19 cellular contexts compared by ENCODE assay signal in the genomic region with DNA sequence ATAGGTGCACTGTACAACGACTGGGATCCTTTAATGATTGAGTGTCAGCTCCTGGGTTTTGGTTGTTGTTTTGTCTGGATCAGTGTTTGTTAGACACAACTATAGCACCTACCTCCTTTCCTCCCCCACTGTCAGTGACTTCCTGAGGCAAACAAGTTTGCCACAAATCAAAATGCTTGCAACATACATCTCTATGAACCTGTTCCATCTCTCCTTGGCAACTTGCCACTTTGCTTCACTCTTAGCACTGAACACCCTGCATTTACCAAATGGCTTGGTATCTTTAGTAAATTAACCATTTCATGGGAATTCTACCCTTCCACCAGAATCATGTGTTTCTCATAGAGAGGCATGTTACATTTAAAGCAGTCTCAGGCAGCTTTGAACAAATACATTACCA.
DNase-seq lines count a peak whose midpoint lies in the region; ATAC-seq and TF ChIP-seq lines count a peak whose summit lies in the region.
"Had no signal": no experiment of that assay in that cellular context is flagged by ENCODE, and none has a peak within 500 bp of the region (broad histone marks: within the 10 kb centered on the region; RNA-seq: fewer than 3 reads in every experiment).

No MANE protein-coding gene starts in this region.

- H3K4me1 Mint-ChIP-seq in nephron = peaks cover 27% of the 10 kb centered on the region
- H3K4me1 Mint-ChIP-seq in activated CD4-positive, alpha-beta T cell treated with anti-CD3 and anti-CD28 coated beads, Interleukin-2, amount 10 ng/mL, durations not matched to agents 7 days and 5 days = no peaks in the 10 kb centered on the region
- H3K4me1 Mint-ChIP-seq: stimulated activated memory B cell treated with anti-CD40 and anti-IgM and Interleukin-4, amounts not matched to agents 10 μg/mL and 1 μg/mL and 100 μg/mL, for 72 hours had no signal

- no peak for TF ChIP-seq CTCF in nephron (IDR thresholded peaks at IDR 0.05; ENCODE audit: unreplicated experiment in 3 of 3)

- peak overlapping the region in 2 of 3 experiments; percentile 12 to 21 for H3K27ac Mint-ChIP-seq in nephron
- H3K27ac Mint-ChIP-seq in activated CD4-positive, alpha-beta T cell treated with anti-CD3 and anti-CD28 coated beads, Interleukin-2, amount 10 ng/mL, durations not matched to agents 7 days and 5 days = no peak overlapping the region
- H3K27ac Mint-ChIP-seq: activated naive CD8-positive, alpha-beta T cell treated with anti-CD3 and anti-CD28 coated beads, Interleukin-2, amount 10 ng/mL, durations not matched to agents 7 days and 5 days; H9; stimulated activated memory B cell treated with anti-CD40 and anti-IgM and Interleukin-4, amounts not matched to agents 10 μg/mL and 1 μg/mL and 100 μg/mL, for 72 hours had no signal

- DNase-seq in DMS 273 (lab: John Stamatoyannopoulos, UW; ENCODE audit: unreplicated experiment) (peak; percentile 16), DMS 273 treated with DMSO at 0.1 percent for 48 hours (lab: John Stamatoyannopoulos, UW) (no peak), LHCN-M2 (ENCODE audit: low read depth) (peak; percentile 13), amniotic epithelial cell (ENCODE audit: low read depth) (peak; percentile 74)
- DNase-seq in activated CD4-positive, alpha-beta T cell treated with anti-CD3 and anti-CD28 coated beads, Interleukin-2, amount 10 ng/mL, durations not matched to agents 7 days and 5 days = no peak
- DNase-seq: activated CD8-positive, alpha-beta memory T cell treated with anti-CD3 and anti-CD28 coated beads, Interleukin-2, amount 50 U/mL, for 4 hours; activated naive CD8-positive, alpha-beta T cell treated with anti-CD3 and anti-CD28 coated beads, Interleukin-2, amount 10 ng/mL, durations not matched to agents 7 days and 5 days; AML-193; effector memory CD4-positive, alpha-beta T cell; H9; IMR-90; NCI-H1694 treated with DMSO at 0.1 percent for 48 hours; NCI-H446 treated with DMSO at 0.1 percent for 48 hours; stimulated activated CD4-positive, alpha-beta T cell treated with anti-CD3 and anti-CD28 coated beads, Interleukin-2, amount 100 ng/mL, for 24 hours; WERI-Rb-1 had no signal

- no peak for ATAC-seq in GM19452 (IDR thresholded peaks at IDR 0.05; ENCODE audit: unreplicated experiment)
- ATAC-seq in HG02759 (IDR thresholded peaks at IDR 0.05; ENCODE audit: unreplicated experiment) = no peak
- ATAC-seq: stimulated activated memory B cell treated with anti-CD40 and anti-IgM and Interleukin-4, amounts not matched to agents 10 μg/mL and 1 μg/mL and 100 μg/mL, for 72 hours had no signal

- CTCF ChIA-PET in activated CD4-positive, alpha-beta T cell treated with anti-CD3 and anti-CD28 coated beads, Interleukin-2, amount 10 ng/mL, durations not matched to agents 7 days and 5 days (lab: Charles Lee) = no interaction called here

- H3K27me3 Mint-ChIP-seq in nephron (ENCODE audit: low read depth) = no peaks in the 10 kb centered on the region
- H3K27me3 Mint-ChIP-seq in activated CD4-positive, alpha-beta T cell treated with anti-CD3 and anti-CD28 coated beads, Interleukin-2, amount 10 ng/mL, durations not matched to agents 7 days and 5 days = peaks cover 3% of the 10 kb centered on the region
- H3K27me3 Mint-ChIP-seq: stimulated activated memory B cell treated with anti-CD40 and anti-IgM and Interleukin-4, amounts not matched to agents 10 μg/mL and 1 μg/mL and 100 μg/mL, for 72 hours had no signal

- POLR2A ChIA-PET in activated CD4-positive, alpha-beta T cell treated with anti-CD3 and anti-CD28 coated beads, Interleukin-2, amount 10 ng/mL, durations not matched to agents 7 days and 5 days (lab: Charles Lee) = no interaction called here

- H3K4me3 Mint-ChIP-seq in nephron = no peak overlapping the region
- no peak overlapping the region for H3K4me3 Mint-ChIP-seq in activated CD4-positive, alpha-beta T cell treated with anti-CD3 and anti-CD28 coated beads, Interleukin-2, amount 10 ng/mL, durations not matched to agents 7 days and 5 days
- H3K4me3 Mint-ChIP-seq: activated naive CD8-positive, alpha-beta T cell treated with anti-CD3 and anti-CD28 coated beads, Interleukin-2, amount 10 ng/mL, durations not matched to agents 7 days and 5 days; H9; stimulated activated memory B cell treated with anti-CD40 and anti-IgM and Interleukin-4, amounts not matched to agents 10 μg/mL and 1 μg/mL and 100 μg/mL, for 72 hours had no signal

- H3K9me3 Mint-ChIP-seq in nephron = peaks cover 3% of the 10 kb centered on the region
- peaks cover 3% of the 10 kb centered on the region for H3K9me3 Mint-ChIP-seq in activated CD4-positive, alpha-beta T cell treated with anti-CD3 and anti-CD28 coated beads, Interleukin-2, amount 10 ng/mL, durations not matched to agents 7 days and 5 days
- H3K9me3 Mint-ChIP-seq: stimulated activated memory B cell treated with anti-CD40 and anti-IgM and Interleukin-4, amounts not matched to agents 10 μg/mL and 1 μg/mL and 100 μg/mL, for 72 hours had no signal

- H3K36me3 Mint-ChIP-seq in nephron (ENCODE audit: low read depth) = no peaks in the 10 kb centered on the region
- no peaks in the 10 kb centered on the region for H3K36me3 Mint-ChIP-seq in activated CD4-positive, alpha-beta T cell treated with anti-CD3 and anti-CD28 coated beads, Interleukin-2, amount 10 ng/mL, durations not matched to agents 7 days and 5 days (ENCODE audit: low read depth)
- H3K36me3 Mint-ChIP-seq: activated naive CD8-positive, alpha-beta T cell treated with anti-CD3 and anti-CD28 coated beads, Interleukin-2, amount 10 ng/mL, durations not matched to agents 7 days and 5 days; stimulated activated memory B cell treated with anti-CD40 and anti-IgM and Interleukin-4, amounts not matched to agents 10 μg/mL and 1 μg/mL and 100 μg/mL, for 72 hours had no signal

Comparison
In these comparisons a context has a peak if more than half of its experiments do, and no peak if none do; other contexts are left out.
1. DNase-seq: peak in DMS 273 (single experiment), LHCN-M2 (single experiment) and amniotic epithelial cell (single experiment); none in DMS 273 treated with DMSO at 0.1 percent for 48 hours (single experiment) and activated CD4-positive, alpha-beta T cell treated with anti-CD3 and anti-CD28 coated beads, Interleukin-2, amount 10 ng/mL, durations not matched to agents 7 days and 5 days (single experiment).